1 cellular context compared by ENCODE assay signal in genomic region chr10:24962998-24963397, GRCh38.
TF ChIP-seq lines count a peak whose summit lies in the region.

No MANE protein-coding gene starts in this region.

TF ChIP-seq in HCT116, 20 proteins besides CTCF, POLR2A, EP300 and RAD21 (continued from another document):
- no peak for TF ChIP-seq REST (IDR thresholded peaks at IDR 0.05; ENCODE audit: low read depth)
- peak; percentile 52; the same call in 1 of the 2 replicates for TF ChIP-seq MAX (IDR thresholded peaks at IDR 0.05)
- no peak for TF ChIP-seq ELF1 (IDR thresholded peaks at IDR 0.05; ENCODE audit: borderline replicate concordance, low read depth)
- TF ChIP-seq JUND (IDR thresholded peaks at IDR 0.05): peak; percentile 95
- TF ChIP-seq SRF (IDR thresholded peaks at IDR 0.05; ENCODE audit: low read depth): peak; percentile 75
- TF ChIP-seq YY1 (IDR thresholded peaks at IDR 0.05; ENCODE audit: extremely low read depth, insufficient replicate concordance, low read depth, low read length): no peak
- TF ChIP-seq ATF3 (IDR thresholded peaks at IDR 0.05): peak; percentile 69; the same call in 1 of the 2 replicates
- no peak for TF ChIP-seq EGR1 (IDR thresholded peaks at IDR 0.05; ENCODE audit: low read depth)
- TF ChIP-seq ZFX (IDR thresholded peaks at IDR 0.05): no peak
